In the genomic region with DNA sequence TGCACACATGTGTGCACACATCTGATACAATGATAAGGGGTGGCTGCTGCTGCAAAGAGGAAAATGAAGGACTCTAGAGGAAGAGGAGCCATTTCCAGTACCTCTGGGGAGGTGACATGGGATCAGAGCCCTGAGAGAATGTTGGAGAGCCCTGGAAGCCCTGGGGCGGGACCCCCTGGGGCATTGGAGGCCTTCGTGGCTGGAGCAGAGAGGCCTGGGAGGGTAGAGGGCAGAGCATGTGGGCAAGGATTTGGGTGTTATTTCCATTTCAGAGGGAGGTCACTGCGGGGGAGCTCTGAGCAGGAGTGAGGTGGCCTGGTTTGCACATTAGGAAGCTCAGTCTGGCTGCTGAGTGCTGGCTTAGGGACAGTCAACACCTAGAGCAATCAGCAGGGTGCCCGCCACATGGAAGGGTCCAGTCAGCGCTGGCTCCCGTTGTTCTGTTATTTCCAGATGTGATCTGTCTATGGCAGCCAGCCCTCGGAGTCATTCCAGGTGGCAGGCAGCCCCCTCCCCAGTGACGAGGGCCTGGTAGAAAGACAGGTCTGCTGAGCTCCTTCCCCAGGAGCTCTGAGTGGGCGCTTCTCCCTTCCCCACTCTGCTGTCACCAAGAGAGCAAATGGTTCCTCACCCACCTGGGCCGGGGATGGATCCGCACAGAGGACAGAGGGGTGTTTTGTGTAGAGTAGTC, we compare ENCODE assay signal across 27 cellular contexts. TPM values are rescaled to one million over a fixed set of nuclear protein-coding genes. Genes with fewer than 3 reads are reported as not detected.
DNase-seq lines count a peak whose midpoint lies in the region; ATAC-seq and TF ChIP-seq lines count a peak whose summit lies in the region.
"Had no signal": no experiment of that assay in that cellular context is flagged by ENCODE, and none has a peak within 500 bp of the region (broad histone marks: within the 10 kb centered on the region; RNA-seq: fewer than 3 reads in every experiment).

No MANE protein-coding gene starts in this region.

- H4K8ac ChIP-seq in IMR-90 (ENCODE audit: low read depth in 2 of 2, low read length in 2 of 2) = no peak overlapping the region

- in situ Hi-C loops in IMR-90 (cut with MboI; ENCODE audit: low sequenced_read_pairs) = no loop called here

- no peaks in the 10 kb centered on the region for H3K79me1 ChIP-seq in IMR-90 (ENCODE audit: low read depth in 1 of 2, low read length in 2 of 2)

- H3K4me1 ChIP-seq in IMR-90 (ENCODE audit: control insufficient read depth, insufficient read depth, low read length) (no peaks in the 10 kb centered on the region), cardiac muscle cell (ENCODE audit: low read depth) (no peaks in the 10 kb centered on the region), right cardiac atrium (ENCODE audit: control insufficient read depth, insufficient read depth, low read length) (peaks cover 6% of the 10 kb centered on the region)

- 71% methylated on average over 6 of the region's 11 CpGs; no CpG with 5 or more reads in 1 of the 2 experiments for WGBS in IMR-90 (ENCODE audit: extremely low coverage in 2 of 2, insufficient read length in 1 of 2), 2 experiments
- WGBS in right cardiac atrium = 78% methylated on average over 11 of the region's 11 CpGs
- WGBS in lower leg skin, 2 donors = 89 to 92% methylated on average over 11 of the region's 11 CpGs

- TF ChIP-seq POLR2A in IMR-90 (IDR thresholded peaks at IDR 0.05; ENCODE audit: low read depth, low read length) = no peak
- no peak for TF ChIP-seq POLR2A in lower leg skin (IDR thresholded peaks at IDR 0.05)

- dilution Hi-C loops in IMR-90 (cut with HindIII; ENCODE audit: low sequenced_read_pairs, unreplicated experiment) = no loop called here

- H3K36me3 Mint-ChIP-seq in progenitor cell of endocrine pancreas (ENCODE audit: insufficient read depth) (peaks cover 5% of the 10 kb centered on the region), T-helper 17 cell (ENCODE audit: low read depth) (no peaks in the 10 kb centered on the region)

- CTCF ChIA-PET in IMR-90 (lab: Yijun Ruan, JAX) = interaction anchor here (1.1 kb wide), 1 partner anchor 21 kb away, joined by 4 read pairs; no protein-coding TSS in a partner anchor

- no peak overlapping the region for H2BK5ac ChIP-seq in IMR-90 (ENCODE audit: low read depth, low read length, poor library complexity, severe bottlenecking)

- H4K91ac ChIP-seq in IMR-90 (ENCODE audit: insufficient read depth, low read depth, low read length) = no peak overlapping the region

- peaks cover 7% of the 10 kb centered on the region; the same call in 1 of the 2 replicates for H3K9me1 ChIP-seq in IMR-90 (ENCODE audit: insufficient read depth, low read length)

- H3K27me3 Mint-ChIP-seq in progenitor cell of endocrine pancreas (no peaks in the 10 kb centered on the region), T-helper 17 cell (peaks cover 27% of the 10 kb centered on the region)
- H3K27me3 Mint-ChIP-seq: CD4-positive, alpha-beta T cell had no signal

- H3K9me3 Mint-ChIP-seq in progenitor cell of endocrine pancreas (ENCODE audit: low read depth) = no peaks in the 10 kb centered on the region
- H3K9me3 Mint-ChIP-seq: CD4-positive, alpha-beta T cell had no signal

- H3K14ac ChIP-seq in IMR-90 (replicated peaks; ENCODE audit: low read depth, low read length) = no peak overlapping the region

- POLR2A ChIA-PET in IMR-90 (lab: Charles Lee; ENCODE audit: unreplicated experiment) = no interaction called here

- H2AK5ac ChIP-seq in IMR-90 (ENCODE audit: low read depth, low read length) = no peak overlapping the region

- H3K4me1 Mint-ChIP-seq in progenitor cell of endocrine pancreas (ENCODE audit: low read depth) (peaks cover 16% of the 10 kb centered on the region), T-helper 17 cell (no peaks in the 10 kb centered on the region)

- peaks cover 3% of the 10 kb centered on the region; the same call in 1 of the 2 replicates for H3K36me3 ChIP-seq in IMR-90 (ENCODE audit: control insufficient read depth, insufficient read depth, low read length)
- H3K36me3 ChIP-seq in cardiac muscle cell = peaks cover 22% of the 10 kb centered on the region

- H3K4me2 ChIP-seq in IMR-90 (ENCODE audit: low read depth, low read length) = no peak overlapping the region
- H3K4me2 ChIP-seq: BLaER1 had no signal

- DNase-seq in IMR-90 = no peak
- DNase-seq in cardiac muscle cell (ENCODE audit: low read depth in 1 of 2, low spot score in 1 of 2) = no peak
- DNase-seq in right cardiac atrium = no peak
- DNase-seq in progenitor cell of endocrine pancreas (ENCODE audit: low spot score, unreplicated experiment) = no peak
- DNase-seq in T-helper 17 cell = no peak
- no peak for DNase-seq in NCI-H774 (lab: John Stamatoyannopoulos, UW)
- no peak for DNase-seq in lower leg skin (ENCODE audit: low spot score in 2 of 2)
- DNase-seq in Kasumi-1 (lab: John Stamatoyannopoulos, UW) = no peak
- DNase-seq: ACHN; CD4-positive, alpha-beta T cell; COR-L47; DMS 273 treated with DMSO at 0.1 percent for 48 hours; DND-41; GM23248; HCEC 1CT; KG1; NCI-H1105; NCI-H146; NCI-H2029; NCI-H226; NCI-H510A treated with DMSO at 0.1 percent for 48 hours; NCI-H748 treated with DMSO at 0.1 percent for 48 hours; NK-92 treated with Interleukin-12 subunit alpha and Interleukin-12 subunit beta, amount 100 ng/mL, for 24 hours had no signal

- H2BK120ac ChIP-seq in IMR-90 (ENCODE audit: low read depth, low read length) = no peak overlapping the region

- TF ChIP-seq RAD21 in IMR-90 (IDR thresholded peaks at IDR 0.05; ENCODE audit: low read length) = no peak

- intact Hi-C loops in IMR-90 (cut with micrococcal nuclease) (no loop called here), right cardiac atrium (cut with DNase I) (no loop called here), lower leg skin (cut with DNase I; ENCODE audit: low total_unique reads) (no loop called here)

- H3K4ac ChIP-seq in IMR-90 (ENCODE audit: low read depth, low read length) = no peak overlapping the region

- no peaks in the 10 kb centered on the region for H4K20me1 ChIP-seq in IMR-90 (ENCODE audit: insufficient read depth, low read length)
- H4K20me1 ChIP-seq: BLaER1 had no signal

- H3K27ac Mint-ChIP-seq in progenitor cell of endocrine pancreas (peak overlapping the region; percentile 47), T-helper 17 cell (no peak overlapping the region)
- H3K27ac Mint-ChIP-seq: CD4-positive, alpha-beta T cell had no signal

- no peak overlapping the region for H3K23ac ChIP-seq in IMR-90 (ENCODE audit: low read depth, low read length)

- no peak overlapping the region for H3K27ac ChIP-seq in IMR-90 (ENCODE audit: insufficient read depth, low read length)
- H3K27ac ChIP-seq in cardiac muscle cell = peak overlapping the region; percentile 48
- H3K27ac ChIP-seq in right cardiac atrium (ENCODE audit: low read length) = no peak overlapping the region
- H3K27ac ChIP-seq: BLaER1, GM23248, RWPE1 had no signal

- no peak overlapping the region for H3K9ac ChIP-seq in IMR-90 (ENCODE audit: low read depth, low read length)
- H3K9ac ChIP-seq: BLaER1, GM23248 had no signal

- TF ChIP-seq CTCF in IMR-90 (conservative IDR thresholded peaks at IDR 0.05; ENCODE audit: low read depth, low read length) = no peak
- no peak for TF ChIP-seq CTCF in cardiac muscle cell (IDR thresholded peaks at IDR 0.05; ENCODE audit: low read depth, low read length)
- no peak for TF ChIP-seq CTCF in progenitor cell of endocrine pancreas (IDR thresholded peaks at IDR 0.05; ENCODE audit: unreplicated experiment)
- no peak for TF ChIP-seq CTCF in lower leg skin (IDR thresholded peaks at IDR 0.05)

- H3K18ac ChIP-seq in IMR-90 (ENCODE audit: low read depth, low read length) = no peak overlapping the region

- no peak overlapping the region for H3K56ac ChIP-seq in IMR-90 (ENCODE audit: extremely low read depth, insufficient read depth, low read length)

- H3K9me3 ChIP-seq in IMR-90 (ENCODE audit: control insufficient read depth, insufficient read depth, low read length) (no peaks in the 10 kb centered on the region), cardiac muscle cell (ENCODE audit: low read depth) (no peaks in the 10 kb centered on the region), right cardiac atrium (ENCODE audit: control insufficient read depth, low read length) (no peaks in the 10 kb centered on the region), T-helper 17 cell (ENCODE audit: control insufficient read depth, low read length, poor library complexity, severe bottlenecking) (no peaks in the 10 kb centered on the region)
- H3K9me3 ChIP-seq: BLaER1 had no signal

- no peak overlapping the region for H2BK15ac ChIP-seq in IMR-90 (ENCODE audit: low read depth, low read length)

- H3K27me3 ChIP-seq in IMR-90 (ENCODE audit: control insufficient read depth, insufficient read depth, low read length) = no peaks in the 10 kb centered on the region
- H3K27me3 ChIP-seq in cardiac muscle cell = no peaks in the 10 kb centered on the region
- H3K27me3 ChIP-seq in right cardiac atrium (ENCODE audit: control insufficient read depth, insufficient read depth) = no peaks in the 10 kb centered on the region
- H3K27me3 ChIP-seq: BLaER1 had no signal

- no TSS peak for BruUV-seq in IMR-90 (replicated peaks; lab: Mats Ljungman, UMichigan)

- H4K5ac ChIP-seq in IMR-90 (ENCODE audit: low read depth, low read length) = no peak overlapping the region

- no peak overlapping the region for H2AFZ ChIP-seq in IMR-90 (replicated peaks; ENCODE audit: low read length, poor library complexity)
- H2AFZ ChIP-seq: GM23248 had no signal

- H2AK9ac ChIP-seq in IMR-90 (replicated peaks; ENCODE audit: low read depth, low read length, poor library complexity) = peak overlapping the region; percentile 19

- no peak overlapping the region for H2BK20ac ChIP-seq in IMR-90 (ENCODE audit: low read depth, low read length)

- H3K4me3 Mint-ChIP-seq in progenitor cell of endocrine pancreas (ENCODE audit: low read depth) (no peak overlapping the region), T-helper 17 cell (no peak overlapping the region)
- H3K4me3 Mint-ChIP-seq: CD4-positive, alpha-beta T cell had no signal

- no peak for ATAC-seq in IMR-90 (ENCODE audit: low read depth)
- peak; percentile 25 to 32 for ATAC-seq in right cardiac atrium
- no peak for ATAC-seq in T-helper 17 cell

- no peak overlapping the region for H3K4me3 ChIP-seq in IMR-90 (ENCODE audit: insufficient read depth, low read depth, low read length)
- no peak overlapping the region for H3K4me3 ChIP-seq in cardiac muscle cell
- no peak overlapping the region for H3K4me3 ChIP-seq in right cardiac atrium (ENCODE audit: low read length)
- H3K4me3 ChIP-seq in lower leg skin (ENCODE audit: low read depth, poor library complexity, severe bottlenecking) = no peak overlapping the region
- H3K4me3 ChIP-seq: BLaER1, GM23248 had no signal

RNA-seq across cellular contexts. Expression of a gene that starts 24.1 kb away (rescaled TPM):
- total RNA-seq in IMR-90 (2012; rRNA removed) (not detected in 2 replicates), cardiac muscle cell (0.09 TPM in 1 of 2 replicates, not detected in the other), right cardiac atrium (under 1 TPM in 2 of 4 donors, not detected in 2; 0.11 to 0.17 TPM), progenitor cell of endocrine pancreas (not detected in 2 replicates), T-helper 17 cell (not detected), lower leg skin (10 to 100 TPM in 2 of 4 donors, 1 to 10 TPM in 2; 2.7 to 16.4 (median 9.0) TPM)
- polyA plus RNA-seq in IMR-90 (2012; rRNA removed) (not detected in 2 replicates), cardiac muscle cell (0.16 TPM in 1 of 2 replicates, not detected in the other), right cardiac atrium (not detected)
- not detected in 2 replicates for polyA plus RNA-seq in IMR-90 (2012; cell fraction: cytosol; rRNA removed)
- polyA plus RNA-seq in IMR-90 (2012; cell fraction: nucleus; rRNA removed; ENCODE audit: low replicate concordance) = 0.08 TPM in 1 of 2 replicates, not detected in the other
- total RNA-seq: CD4-positive, alpha-beta T cell; G401; GM23248; HT1080 had no signal
- polyA plus RNA-seq: GM23248 had no signal

Comparison
In these comparisons a context has a peak if more than half of its experiments do, and no peak if none do; other contexts are left out.
1. ATAC-seq: peak in right cardiac atrium (2 of 2); none in IMR-90 (single experiment) and T-helper 17 cell (single experiment).